1 cellular context compared by ENCODE assay signal in the genomic region with DNA sequence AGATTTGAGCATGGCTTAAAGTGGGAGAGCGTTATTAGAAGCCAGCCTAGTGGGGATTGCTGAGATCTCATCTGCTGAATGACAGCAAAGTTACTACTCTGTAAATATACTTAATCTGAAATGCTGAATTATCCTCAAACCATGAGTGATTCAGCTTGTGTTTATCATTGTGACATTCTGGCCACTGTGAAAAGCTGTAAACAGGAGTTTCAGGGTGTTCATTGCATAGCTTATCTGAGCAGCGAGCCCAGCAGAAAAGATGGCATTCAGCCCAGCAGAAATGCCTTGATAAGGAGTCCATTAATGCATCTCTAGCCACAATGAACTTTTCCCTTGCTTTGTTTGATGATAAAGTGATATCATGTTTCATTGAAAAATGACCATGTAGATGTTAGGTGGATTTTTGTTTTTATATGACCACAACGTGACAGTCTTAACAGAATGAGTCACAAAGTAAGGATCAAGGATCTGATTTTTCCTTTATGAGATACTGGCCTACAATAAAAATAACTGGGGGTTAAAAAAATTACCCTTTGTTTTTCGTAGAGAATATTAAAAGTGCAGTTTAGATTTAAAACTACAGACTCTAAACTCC.
TF ChIP-seq lines count a peak whose summit lies in the region.

No MANE protein-coding gene starts in this region.

TF ChIP-seq in HEK293, 187 proteins besides CTCF, POLR2A, EP300 and RAD21 (continued from another document and continues in another):
- TF ChIP-seq, protein P1, sequence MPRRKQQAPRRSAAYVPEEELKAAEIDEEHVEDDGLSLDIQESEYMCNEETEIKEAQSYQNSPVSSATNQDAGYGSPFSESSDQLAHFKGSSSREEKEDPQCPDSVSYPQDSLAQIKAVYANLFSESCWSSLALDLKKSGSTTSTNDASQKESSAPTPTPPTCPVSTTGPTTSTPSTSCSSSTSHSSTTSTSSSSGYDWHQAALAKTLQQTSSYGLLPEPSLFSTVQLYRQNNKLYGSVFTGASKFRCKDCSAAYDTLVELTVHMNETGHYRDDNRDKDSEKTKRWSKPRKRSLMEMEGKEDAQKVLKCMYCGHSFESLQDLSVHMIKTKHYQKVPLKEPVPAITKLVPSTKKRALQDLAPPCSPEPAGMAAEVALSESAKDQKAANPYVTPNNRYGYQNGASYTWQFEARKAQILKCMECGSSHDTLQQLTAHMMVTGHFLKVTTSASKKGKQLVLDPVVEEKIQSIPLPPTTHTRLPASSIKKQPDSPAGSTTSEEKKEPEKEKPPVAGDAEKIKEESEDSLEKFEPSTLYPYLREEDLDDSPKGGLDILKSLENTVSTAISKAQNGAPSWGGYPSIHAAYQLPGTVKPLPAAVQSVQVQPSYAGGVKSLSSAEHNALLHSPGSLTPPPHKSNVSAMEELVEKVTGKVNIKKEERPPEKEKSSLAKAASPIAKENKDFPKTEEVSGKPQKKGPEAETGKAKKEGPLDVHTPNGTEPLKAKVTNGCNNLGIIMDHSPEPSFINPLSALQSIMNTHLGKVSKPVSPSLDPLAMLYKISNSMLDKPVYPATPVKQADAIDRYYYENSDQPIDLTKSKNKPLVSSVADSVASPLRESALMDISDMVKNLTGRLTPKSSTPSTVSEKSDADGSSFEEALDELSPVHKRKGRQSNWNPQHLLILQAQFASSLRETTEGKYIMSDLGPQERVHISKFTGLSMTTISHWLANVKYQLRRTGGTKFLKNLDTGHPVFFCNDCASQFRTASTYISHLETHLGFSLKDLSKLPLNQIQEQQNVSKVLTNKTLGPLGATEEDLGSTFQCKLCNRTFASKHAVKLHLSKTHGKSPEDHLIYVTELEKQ (tag by site-specific recombination; IDR thresholded peaks at IDR 0.05; ENCODE audit: borderline replicate concordance), result peak; percentile 100
- TF ChIP-seq ZNF561 (tag by site-specific recombination; IDR thresholded peaks at IDR 0.05; ENCODE audit: borderline replicate concordance) (peak; percentile 98), GFI1B (tag by site-specific recombination; IDR thresholded peaks at IDR 0.05) (peak; percentile 99), MZF1 (tag by site-specific recombination; IDR thresholded peaks at IDR 0.05; ENCODE audit: borderline replicate concordance) (peak; percentile 99), ZNF776 (tag by site-specific recombination; IDR thresholded peaks at IDR 0.05; ENCODE audit: borderline replicate concordance) (no peak), TCF7L2 (IDR thresholded peaks at IDR 0.05; ENCODE audit: borderline replicate concordance, low read depth, low read length) (peak; percentile 92), HOXD13 (CRISPR knock-in tag; IDR thresholded peaks at IDR 0.05; ENCODE audit: borderline replicate concordance) (peak; percentile 96), ZNF140 (tag by site-specific recombination; IDR thresholded peaks at IDR 0.05) (no peak), TRIM28 (IDR thresholded peaks at IDR 0.05; ENCODE audit: borderline replicate concordance, low read length) (peak; percentile 95), OVOL3 (tag by site-specific recombination; IDR thresholded peaks at IDR 0.05) (peak; percentile 99), ZIC2 (tag by site-specific recombination; IDR thresholded peaks at IDR 0.05) (peak; percentile 34; the same call in 1 of the 2 replicates), ZNF157 (tag by site-specific recombination; IDR thresholded peaks at IDR 0.05) (no peak), ZNF239 (tag by site-specific recombination; IDR thresholded peaks at IDR 0.05) (peak; percentile 89), FEZF1 (tag by site-specific recombination; IDR thresholded peaks at IDR 0.05) (peak; percentile 100), ZNF677 (tag by site-specific recombination; IDR thresholded peaks at IDR 0.05) (no peak), ZNF610 (tag by site-specific recombination; IDR thresholded peaks at IDR 0.05; ENCODE audit: borderline replicate concordance) (peak; percentile 73; the same call in 1 of the 2 replicates), ZNF2 (tag by site-specific recombination; IDR thresholded peaks at IDR 0.05) (peak; percentile 90), KLF8 (tag by site-specific recombination; IDR thresholded peaks at IDR 0.05) (peak; percentile 96), ZNF175 (tag by site-specific recombination; IDR thresholded peaks at IDR 0.05) (no peak), OSR2 (tag by site-specific recombination; IDR thresholded peaks at IDR 0.05) (peak; percentile 100), ZFP37 (tag by site-specific recombination; IDR thresholded peaks at IDR 0.05) (peak; percentile 84), SP2 (tag by site-specific recombination; IDR thresholded peaks at IDR 0.05) (peak; percentile 44), ZNF707 (tag by site-specific recombination; IDR thresholded peaks at IDR 0.05) (no peak), ZNF560 (tag by site-specific recombination; IDR thresholded peaks at IDR 0.05; ENCODE audit: borderline replicate concordance) (no peak), ZNF341 (tag by site-specific recombination; IDR thresholded peaks at IDR 0.05; ENCODE audit: low read depth) (peak; percentile 31; the same call in 1 of the 2 replicates), ZNF121 (tag by site-specific recombination; IDR thresholded peaks at IDR 0.05) (peak; percentile 79; the same call in 1 of the 2 replicates), HOXC10 (CRISPR knock-in tag; IDR thresholded peaks at IDR 0.05) (no peak), ZNF654 (tag by site-specific recombination; IDR thresholded peaks at IDR 0.05; ENCODE audit: low read depth) (peak; percentile 13; the same call in 1 of the 2 replicates)
- TF ChIP-seq, protein P2, sequence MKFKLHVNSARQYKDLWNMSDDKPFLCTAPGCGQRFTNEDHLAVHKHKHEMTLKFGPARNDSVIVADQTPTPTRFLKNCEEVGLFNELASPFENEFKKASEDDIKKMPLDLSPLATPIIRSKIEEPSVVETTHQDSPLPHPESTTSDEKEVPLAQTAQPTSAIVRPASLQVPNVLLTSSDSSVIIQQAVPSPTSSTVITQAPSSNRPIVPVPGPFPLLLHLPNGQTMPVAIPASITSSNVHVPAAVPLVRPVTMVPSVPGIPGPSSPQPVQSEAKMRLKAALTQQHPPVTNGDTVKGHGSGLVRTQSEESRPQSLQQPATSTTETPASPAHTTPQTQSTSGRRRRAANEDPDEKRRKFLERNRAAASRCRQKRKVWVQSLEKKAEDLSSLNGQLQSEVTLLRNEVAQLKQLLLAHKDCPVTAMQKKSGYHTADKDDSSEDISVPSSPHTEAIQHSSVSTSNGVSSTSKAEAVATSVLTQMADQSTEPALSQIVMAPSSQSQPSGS (tag by site-specific recombination; IDR thresholded peaks at IDR 0.05; ENCODE audit: low read depth), result peak; percentile 83
- TF ChIP-seq, protein P3, sequence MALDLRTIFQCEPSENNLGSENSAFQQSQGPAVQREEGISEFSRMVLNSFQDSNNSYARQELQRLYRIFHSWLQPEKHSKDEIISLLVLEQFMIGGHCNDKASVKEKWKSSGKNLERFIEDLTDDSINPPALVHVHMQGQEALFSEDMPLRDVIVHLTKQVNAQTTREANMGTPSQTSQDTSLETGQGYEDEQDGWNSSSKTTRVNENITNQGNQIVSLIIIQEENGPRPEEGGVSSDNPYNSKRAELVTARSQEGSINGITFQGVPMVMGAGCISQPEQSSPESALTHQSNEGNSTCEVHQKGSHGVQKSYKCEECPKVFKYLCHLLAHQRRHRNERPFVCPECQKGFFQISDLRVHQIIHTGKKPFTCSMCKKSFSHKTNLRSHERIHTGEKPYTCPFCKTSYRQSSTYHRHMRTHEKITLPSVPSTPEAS (tag by site-specific recombination; IDR thresholded peaks at IDR 0.05), result peak; percentile 79
- TF ChIP-seq, protein P4, sequence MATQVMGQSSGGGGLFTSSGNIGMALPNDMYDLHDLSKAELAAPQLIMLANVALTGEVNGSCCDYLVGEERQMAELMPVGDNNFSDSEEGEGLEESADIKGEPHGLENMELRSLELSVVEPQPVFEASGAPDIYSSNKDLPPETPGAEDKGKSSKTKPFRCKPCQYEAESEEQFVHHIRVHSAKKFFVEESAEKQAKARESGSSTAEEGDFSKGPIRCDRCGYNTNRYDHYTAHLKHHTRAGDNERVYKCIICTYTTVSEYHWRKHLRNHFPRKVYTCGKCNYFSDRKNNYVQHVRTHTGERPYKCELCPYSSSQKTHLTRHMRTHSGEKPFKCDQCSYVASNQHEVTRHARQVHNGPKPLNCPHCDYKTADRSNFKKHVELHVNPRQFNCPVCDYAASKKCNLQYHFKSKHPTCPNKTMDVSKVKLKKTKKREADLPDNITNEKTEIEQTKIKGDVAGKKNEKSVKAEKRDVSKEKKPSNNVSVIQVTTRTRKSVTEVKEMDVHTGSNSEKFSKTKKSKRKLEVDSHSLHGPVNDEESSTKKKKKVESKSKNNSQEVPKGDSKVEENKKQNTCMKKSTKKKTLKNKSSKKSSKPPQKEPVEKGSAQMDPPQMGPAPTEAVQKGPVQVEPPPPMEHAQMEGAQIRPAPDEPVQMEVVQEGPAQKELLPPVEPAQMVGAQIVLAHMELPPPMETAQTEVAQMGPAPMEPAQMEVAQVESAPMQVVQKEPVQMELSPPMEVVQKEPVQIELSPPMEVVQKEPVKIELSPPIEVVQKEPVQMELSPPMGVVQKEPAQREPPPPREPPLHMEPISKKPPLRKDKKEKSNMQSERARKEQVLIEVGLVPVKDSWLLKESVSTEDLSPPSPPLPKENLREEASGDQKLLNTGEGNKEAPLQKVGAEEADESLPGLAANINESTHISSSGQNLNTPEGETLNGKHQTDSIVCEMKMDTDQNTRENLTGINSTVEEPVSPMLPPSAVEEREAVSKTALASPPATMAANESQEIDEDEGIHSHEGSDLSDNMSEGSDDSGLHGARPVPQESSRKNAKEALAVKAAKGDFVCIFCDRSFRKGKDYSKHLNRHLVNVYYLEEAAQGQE (tag by site-specific recombination; IDR thresholded peaks at IDR 0.05), result peak; percentile 44; the same call in 1 of the 2 replicates
- TF ChIP-seq, protein P5, sequence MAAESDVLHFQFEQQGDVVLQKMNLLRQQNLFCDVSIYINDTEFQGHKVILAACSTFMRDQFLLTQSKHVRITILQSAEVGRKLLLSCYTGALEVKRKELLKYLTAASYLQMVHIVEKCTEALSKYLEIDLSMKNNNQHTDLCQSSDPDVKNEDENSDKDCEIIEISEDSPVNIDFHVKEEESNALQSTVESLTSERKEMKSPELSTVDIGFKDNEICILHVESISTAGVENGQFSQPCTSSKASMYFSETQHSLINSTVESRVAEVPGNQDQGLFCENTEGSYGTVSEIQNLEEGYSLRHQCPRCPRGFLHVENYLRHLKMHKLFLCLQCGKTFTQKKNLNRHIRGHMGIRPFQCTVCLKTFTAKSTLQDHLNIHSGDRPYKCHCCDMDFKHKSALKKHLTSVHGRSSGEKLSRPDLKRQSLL (tag by site-specific recombination; IDR thresholded peaks at IDR 0.05), result peak; percentile 48; the same call in 1 of the 2 replicates
- TF ChIP-seq, protein P6, sequence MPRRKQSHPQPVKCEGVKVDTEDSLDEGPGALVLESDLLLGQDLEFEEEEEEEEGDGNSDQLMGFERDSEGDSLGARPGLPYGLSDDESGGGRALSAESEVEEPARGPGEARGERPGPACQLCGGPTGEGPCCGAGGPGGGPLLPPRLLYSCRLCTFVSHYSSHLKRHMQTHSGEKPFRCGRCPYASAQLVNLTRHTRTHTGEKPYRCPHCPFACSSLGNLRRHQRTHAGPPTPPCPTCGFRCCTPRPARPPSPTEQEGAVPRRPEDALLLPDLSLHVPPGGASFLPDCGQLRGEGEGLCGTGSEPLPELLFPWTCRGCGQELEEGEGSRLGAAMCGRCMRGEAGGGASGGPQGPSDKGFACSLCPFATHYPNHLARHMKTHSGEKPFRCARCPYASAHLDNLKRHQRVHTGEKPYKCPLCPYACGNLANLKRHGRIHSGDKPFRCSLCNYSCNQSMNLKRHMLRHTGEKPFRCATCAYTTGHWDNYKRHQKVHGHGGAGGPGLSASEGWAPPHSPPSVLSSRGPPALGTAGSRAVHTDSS (tag by site-specific recombination; IDR thresholded peaks at IDR 0.05), result peak; percentile 43; the same call in 1 of the 2 replicates
- TF ChIP-seq, protein P7, sequence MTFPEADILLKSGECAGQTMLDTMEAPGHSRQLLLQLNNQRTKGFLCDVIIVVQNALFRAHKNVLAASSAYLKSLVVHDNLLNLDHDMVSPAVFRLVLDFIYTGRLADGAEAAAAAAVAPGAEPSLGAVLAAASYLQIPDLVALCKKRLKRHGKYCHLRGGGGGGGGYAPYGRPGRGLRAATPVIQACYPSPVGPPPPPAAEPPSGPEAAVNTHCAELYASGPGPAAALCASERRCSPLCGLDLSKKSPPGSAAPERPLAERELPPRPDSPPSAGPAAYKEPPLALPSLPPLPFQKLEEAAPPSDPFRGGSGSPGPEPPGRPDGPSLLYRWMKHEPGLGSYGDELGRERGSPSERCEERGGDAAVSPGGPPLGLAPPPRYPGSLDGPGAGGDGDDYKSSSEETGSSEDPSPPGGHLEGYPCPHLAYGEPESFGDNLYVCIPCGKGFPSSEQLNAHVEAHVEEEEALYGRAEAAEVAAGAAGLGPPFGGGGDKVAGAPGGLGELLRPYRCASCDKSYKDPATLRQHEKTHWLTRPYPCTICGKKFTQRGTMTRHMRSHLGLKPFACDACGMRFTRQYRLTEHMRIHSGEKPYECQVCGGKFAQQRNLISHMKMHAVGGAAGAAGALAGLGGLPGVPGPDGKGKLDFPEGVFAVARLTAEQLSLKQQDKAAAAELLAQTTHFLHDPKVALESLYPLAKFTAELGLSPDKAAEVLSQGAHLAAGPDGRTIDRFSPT (tag by site-specific recombination; IDR thresholded peaks at IDR 0.05), result peak; percentile 99
- TF ChIP-seq, protein P8, sequence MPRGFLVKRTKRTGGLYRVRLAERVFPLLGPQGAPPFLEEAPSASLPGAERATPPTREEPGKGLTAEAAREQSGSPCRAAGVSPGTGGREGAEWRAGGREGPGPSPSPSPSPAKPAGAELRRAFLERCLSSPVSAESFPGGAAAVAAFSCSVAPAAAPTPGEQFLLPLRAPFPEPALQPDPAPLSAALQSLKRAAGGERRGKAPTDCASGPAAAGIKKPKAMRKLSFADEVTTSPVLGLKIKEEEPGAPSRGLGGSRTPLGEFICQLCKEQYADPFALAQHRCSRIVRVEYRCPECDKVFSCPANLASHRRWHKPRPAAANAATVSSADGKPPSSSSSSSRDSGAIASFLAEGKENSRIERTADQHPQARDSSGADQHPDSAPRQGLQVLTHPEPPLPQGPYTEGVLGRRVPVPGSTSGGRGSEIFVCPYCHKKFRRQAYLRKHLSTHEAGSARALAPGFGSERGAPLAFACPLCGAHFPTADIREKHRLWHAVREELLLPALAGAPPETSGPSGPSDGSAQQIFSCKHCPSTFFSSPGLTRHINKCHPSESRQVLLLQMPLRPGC (tag by site-specific recombination; IDR thresholded peaks at IDR 0.05), result peak; percentile 100
- TF ChIP-seq, protein P9, sequence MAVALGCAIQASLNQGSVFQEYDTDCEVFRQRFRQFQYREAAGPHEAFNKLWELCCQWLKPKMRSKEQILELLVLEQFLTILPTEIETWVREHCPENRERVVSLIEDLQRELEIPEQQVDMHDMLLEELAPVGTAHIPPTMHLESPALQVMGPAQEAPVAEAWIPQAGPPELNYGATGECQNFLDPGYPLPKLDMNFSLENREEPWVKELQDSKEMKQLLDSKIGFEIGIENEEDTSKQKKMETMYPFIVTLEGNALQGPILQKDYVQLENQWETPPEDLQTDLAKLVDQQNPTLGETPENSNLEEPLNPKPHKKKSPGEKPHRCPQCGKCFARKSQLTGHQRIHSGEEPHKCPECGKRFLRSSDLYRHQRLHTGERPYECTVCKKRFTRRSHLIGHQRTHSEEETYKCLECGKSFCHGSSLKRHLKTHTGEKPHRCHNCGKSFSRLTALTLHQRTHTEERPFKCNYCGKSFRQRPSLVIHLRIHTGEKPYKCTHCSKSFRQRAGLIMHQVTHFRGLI (tag by site-specific recombination; IDR thresholded peaks at IDR 0.05), result peak; percentile 99
- TF ChIP-seq, protein P10, sequence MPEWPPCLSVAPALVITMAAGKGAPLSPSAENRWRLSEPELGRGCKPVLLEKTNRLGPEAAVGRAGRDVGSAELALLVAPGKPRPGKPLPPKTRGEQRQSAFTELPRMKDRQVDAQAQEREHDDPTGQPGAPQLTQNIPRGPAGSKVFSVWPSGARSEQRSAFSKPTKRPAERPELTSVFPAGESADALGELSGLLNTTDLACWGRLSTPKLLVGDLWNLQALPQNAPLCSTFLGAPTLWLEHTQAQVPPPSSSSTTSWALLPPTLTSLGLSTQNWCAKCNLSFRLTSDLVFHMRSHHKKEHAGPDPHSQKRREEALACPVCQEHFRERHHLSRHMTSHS (tag by site-specific recombination; IDR thresholded peaks at IDR 0.05), result peak; percentile 86
